8 cellular contexts compared by ENCODE assay signal in the genomic region with DNA sequence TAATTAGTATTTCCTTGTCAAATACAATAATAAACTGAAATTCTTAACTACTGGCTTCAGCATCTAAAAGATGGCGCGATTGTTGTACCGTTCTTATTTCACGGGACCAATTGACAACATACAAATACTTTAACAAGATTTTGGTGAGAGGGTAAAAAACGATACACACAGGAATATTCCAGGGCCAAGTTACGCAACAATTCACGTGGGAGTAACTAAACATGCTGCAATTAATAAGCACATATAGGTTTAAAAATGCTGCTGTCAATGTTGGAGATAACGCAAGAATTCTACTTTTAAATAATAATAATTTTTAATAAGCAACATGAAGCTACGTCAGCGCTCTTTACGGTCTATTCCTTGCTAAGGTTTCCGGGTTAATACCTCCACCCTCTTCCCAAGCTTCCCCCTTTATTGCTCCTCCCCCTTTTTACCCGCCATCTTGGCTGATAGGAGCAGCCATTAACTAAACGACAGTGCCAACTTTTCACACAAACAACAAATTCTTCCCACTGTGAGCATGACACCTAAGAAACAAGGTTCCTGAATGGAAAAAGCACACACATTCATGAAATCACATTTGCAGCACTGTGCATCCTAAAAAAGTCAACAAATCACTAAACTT. TPM values are rescaled to one million over a fixed set of nuclear protein-coding genes. Genes with fewer than 3 reads are reported as not detected.
DNase-seq lines count a peak whose midpoint lies in the region; ATAC-seq and TF ChIP-seq lines count a peak whose summit lies in the region.

No MANE protein-coding gene starts in this region.

- no peaks in the 10 kb centered on the region for H3K27me3 ChIP-seq in BJ (ENCODE audit: control insufficient read depth, insufficient read depth, low read length)

- CTCF ChIA-PET in BJ (lab: Yijun Ruan, JAX) = no interaction called here

- no peak for TF ChIP-seq CTCF in BJ (IDR thresholded peaks at IDR 0.05; ENCODE audit: insufficient read depth, low read depth, low read length)
- TF ChIP-seq CTCF in VCaP (conservative IDR thresholded peaks at IDR 0.05) = no peak

- H3K4me3 ChIP-seq in BJ (ENCODE audit: low read depth, low read length) = peak overlapping the region; percentile 86

- ATAC-seq in HG02981 (IDR thresholded peaks at IDR 0.05; ENCODE audit: unreplicated experiment) = peak; percentile 36
- no peak for ATAC-seq in HG03469 (IDR thresholded peaks at IDR 0.05; ENCODE audit: unreplicated experiment)
- ATAC-seq in HG03520 (IDR thresholded peaks at IDR 0.05; ENCODE audit: unreplicated experiment) = no peak

- DNase-seq in BJ (ENCODE audit: low read depth) = no peak
- peak; percentile 56 for DNase-seq in foreskin melanocyte
- DNase-seq in stimulated activated CD4-positive, alpha-beta T cell treated with anti-CD3 and anti-CD28 coated beads, Interleukin-2, amount 100 ng/mL, for 4 hours (ENCODE audit: low read depth) = peak; percentile 29
- DNase-seq in NCI-H2029 treated with DMSO at 0.1 percent for 48 hours (lab: John Stamatoyannopoulos, UW) = no peak

- POLR2A ChIA-PET in BJ (lab: Charles Lee) = no interaction called here

- H3K36me3 ChIP-seq in BJ (ENCODE audit: control insufficient read depth, insufficient read depth, low read length) = no peaks in the 10 kb centered on the region

- H3K27ac ChIP-seq in VCaP = peak overlapping the region; percentile 92

RNA-seq across cellular contexts. Expression of a gene that starts 1.6 kb away (rescaled TPM):
- polyA plus RNA-seq in BJ (2011; rRNA removed) = 5.8 and 9.2 TPM in 2 replicates
- 18.9 and 30.2 TPM in 2 replicates for polyA minus RNA-seq in BJ (2011; rRNA and poly(A)+ RNA removed)

Comparison
In these comparisons a context has a peak if more than half of its experiments do, and no peak if none do; other contexts are left out.
1. DNase-seq: peak in foreskin melanocyte (single experiment) and stimulated activated CD4-positive, alpha-beta T cell treated with anti-CD3 and anti-CD28 coated beads, Interleukin-2, amount 100 ng/mL, for 4 hours (single experiment); none in BJ (single experiment) and NCI-H2029 treated with DMSO at 0.1 percent for 48 hours (single experiment).